In the genomic region with DNA sequence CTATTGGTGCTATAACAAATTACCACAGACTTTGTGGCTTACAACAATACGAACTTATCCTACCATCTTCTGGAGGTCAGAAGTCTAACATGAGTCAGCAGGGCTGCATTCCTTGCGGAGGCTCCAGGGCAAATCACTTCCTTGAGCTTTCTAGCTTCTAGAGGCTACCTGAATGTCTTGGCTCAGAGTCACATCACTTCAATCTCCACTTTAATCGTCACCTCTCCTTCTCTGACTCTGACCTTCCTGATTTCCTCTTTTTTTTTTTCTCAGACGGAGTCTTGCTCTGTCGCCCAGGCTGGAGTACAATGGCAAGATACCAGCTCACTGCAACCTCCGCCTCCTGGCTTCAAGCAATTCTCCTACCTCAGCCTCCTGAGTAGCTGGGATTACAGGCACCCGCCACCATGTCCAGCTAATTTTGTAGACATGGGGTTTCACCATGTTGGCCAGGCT, we compare ENCODE assay signal across 11 cellular contexts. TPM values are rescaled to one million over a fixed set of nuclear protein-coding genes. Genes with fewer than 3 reads are reported as not detected.
DNase-seq lines count a peak whose midpoint lies in the region; ATAC-seq lines count a peak whose summit lies in the region.
"Had no signal": no experiment of that assay in that cellular context is flagged by ENCODE, and none has a peak within 500 bp of the region (broad histone marks: within the 10 kb centered on the region; RNA-seq: fewer than 3 reads in every experiment).

No MANE protein-coding gene starts in this region.

- H3K4me3 Mint-ChIP-seq in immature natural killer cell = no peak overlapping the region
- H3K4me3 Mint-ChIP-seq: activated T-cell treated with anti-CD3 and anti-CD28 coated beads, Interleukin-2, amount 50 U/mL, for 4 hours had no signal

- no peaks in the 10 kb centered on the region for H3K9me3 Mint-ChIP-seq in immature natural killer cell
- H3K9me3 Mint-ChIP-seq: activated T-cell treated with anti-CD3 and anti-CD28 coated beads, Interleukin-2, amount 50 U/mL, for 4 hours had no signal

- H3K4me1 Mint-ChIP-seq in immature natural killer cell = no peaks in the 10 kb centered on the region

- no peak for ATAC-seq in GM21786 (IDR thresholded peaks at IDR 0.05; ENCODE audit: unreplicated experiment)
- ATAC-seq: activated T-cell treated with anti-CD3 and anti-CD28 coated beads, Interleukin-2, amount 50 U/mL, for 4 hours had no signal

- no peak overlapping the region for H3K27ac ChIP-seq in substantia nigra (ENCODE audit: low read depth, low read length, poor library complexity, severe bottlenecking)
- H3K27ac ChIP-seq: BLaER1 treated with 17β-estradiol and CSF1 and Interleukin-3, amounts not matched to agents 10 nM and 100 nM had no signal

- peak; percentile 98 for DNase-seq in A172 (ENCODE audit: low spot score)
- DNase-seq in HK-2 (ENCODE audit: unreplicated experiment) = peak; percentile 80
- DNase-seq in astrocyte of the hippocampus (ENCODE audit: low read depth, low spot score) = peak; percentile 72
- peak; percentile 95 for DNase-seq in islet precursor cell
- DNase-seq in immature natural killer cell = no peak
- no peak for DNase-seq in substantia nigra (lab: John Stamatoyannopoulos, UW)
- DNase-seq in Kasumi-1 (lab: John Stamatoyannopoulos, UW) = no peak
- DNase-seq: activated T-cell treated with anti-CD3 and anti-CD28 coated beads, Interleukin-2, amount 50 U/mL, for 4 hours; RPMI8226 had no signal

- H3K27me3 Mint-ChIP-seq in immature natural killer cell (ENCODE audit: low read depth in 3 of 3) = no peaks in the 10 kb centered on the region

- H3K36me3 Mint-ChIP-seq in immature natural killer cell = peaks cover 6 to 14% (median 8%) of the 10 kb centered on the region in 3 donors

- peak overlapping the region in 2 of 6 donors; percentile 18 to 58 for H3K27ac Mint-ChIP-seq in immature natural killer cell

RNA-seq across cellular contexts. Expression of gene ANAPC16, which starts 44.6 kb away (rescaled TPM):
- 69.5 and 78.1 TPM in 2 replicates for total RNA-seq in A172 (2014; rRNA removed; shearing (Covaris generic))
- polyA plus RNA-seq in immature natural killer cell = 100 to 1,000 TPM; 291 to 366 (median 328) TPM

RNA-seq across cellular contexts. Expression of gene ASCC1, which starts 44.9 kb away (rescaled TPM):
- 30.0 and 39.5 TPM in 2 replicates for total RNA-seq in A172 (2014; rRNA removed; shearing (Covaris generic))
- 10 to 100 TPM; 36.9 to 57.6 (median 40.5) TPM for polyA plus RNA-seq in immature natural killer cell

Comparison
In these comparisons a context has a peak if more than half of its experiments do, and no peak if none do; other contexts are left out.
1. DNase-seq: peak in A172 (single experiment), HK-2 (single experiment), astrocyte of the hippocampus (single experiment) and islet precursor cell (single experiment); none in immature natural killer cell (0 of 3), substantia nigra (0 of 49) and Kasumi-1 (0 of 2).